Comparison of ENCODE assay signal across 14 cellular contexts in the genomic region with DNA sequence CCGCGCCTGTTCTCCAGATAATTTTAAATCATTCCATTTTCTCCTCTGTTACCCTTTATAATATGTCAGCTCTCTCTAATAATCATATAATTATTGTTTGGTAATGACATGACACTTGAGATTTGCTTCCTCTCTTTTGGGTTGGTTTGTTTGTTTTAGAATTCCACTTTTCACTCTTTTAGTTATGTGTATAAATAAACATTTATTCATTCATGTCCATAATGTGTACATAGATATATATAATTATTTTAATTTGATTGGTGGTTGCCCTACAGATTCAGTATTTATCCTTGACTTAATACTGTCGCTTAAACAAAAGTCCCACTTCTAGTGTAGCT.
DNase-seq lines count a peak whose midpoint lies in the region; ATAC-seq and TF ChIP-seq lines count a peak whose summit lies in the region.
"Had no signal": no experiment of that assay in that cellular context is flagged by ENCODE, and none has a peak within 500 bp of the region (broad histone marks: within the 10 kb centered on the region; RNA-seq: fewer than 3 reads in every experiment).

No MANE protein-coding gene starts in this region.

- H3K27ac Mint-ChIP-seq in natural killer cell = no peak overlapping the region
- no peak overlapping the region for H3K27ac Mint-ChIP-seq in natural killer cell treated with Interleukin-12 subunit alpha and Interleukin-12 subunit beta and Interleukin-15 and Interleukin-18, amount 100 ng/mL, for 72 hours
- H3K27ac Mint-ChIP-seq in naive thymus-derived CD8-positive, alpha-beta T cell = no peak overlapping the region
- H3K27ac Mint-ChIP-seq: naive B cell had no signal

- no peaks in the 10 kb centered on the region for H3K4me1 ChIP-seq in colonic mucosa
- H3K4me1 ChIP-seq: BLaER1 had no signal

- no peaks in the 10 kb centered on the region for H3K36me3 ChIP-seq in colonic mucosa
- H3K36me3 ChIP-seq: BLaER1 had no signal

- H3K27me3 ChIP-seq in colonic mucosa = peaks cover 30% of the 10 kb centered on the region
- H3K27me3 ChIP-seq: BLaER1 had no signal

- DNase-seq in natural killer cell (no peak), colonic mucosa (no peak), NCI-H2227 treated with DMSO at 0.1 percent for 48 hours (lab: John Stamatoyannopoulos, UW) (no peak), GM13977 (ENCODE audit: low spot score) (no peak)
- DNase-seq in natural killer cell treated with Interleukin-12 subunit alpha and Interleukin-12 subunit beta and Interleukin-15 and Interleukin-18, amount 100 ng/mL, for 72 hours (ENCODE audit: low spot score) = no peak
- DNase-seq in naive thymus-derived CD8-positive, alpha-beta T cell = no peak
- no peak for DNase-seq in activated naive CD4-positive, alpha-beta T cell treated with Interleukin-2 at 50 U/mL for 16 hours
- DNase-seq: effector CD8-positive, alpha-beta T cell; naive B cell; NCI-H1436; stimulated activated CD4-positive, alpha-beta T cell treated with anti-CD3 and anti-CD28 coated beads, Interleukin-2, amount 100 ng/mL, for 48 hours had no signal

- no peaks in the 10 kb centered on the region for H3K9me3 Mint-ChIP-seq in natural killer cell
- no peaks in the 10 kb centered on the region for H3K9me3 Mint-ChIP-seq in natural killer cell treated with Interleukin-12 subunit alpha and Interleukin-12 subunit beta and Interleukin-15 and Interleukin-18, amount 100 ng/mL, for 72 hours
- peaks cover 0 to 4% (median 0%) of the 10 kb centered on the region in 9 donors for H3K9me3 Mint-ChIP-seq in naive thymus-derived CD8-positive, alpha-beta T cell

- in situ Hi-C loops in GM13977 (cut with MboI; ENCODE audit: low pct_unique_long_range_greater_than_20kb, low sequenced_read_pairs, unreplicated experiment) = no loop called here

- no peaks in the 10 kb centered on the region for H3K9me3 ChIP-seq in colonic mucosa

- no peak overlapping the region for H3K27ac ChIP-seq in colonic mucosa
- H3K27ac ChIP-seq: BLaER1, HL-60 had no signal

- peaks cover 5% of the 10 kb centered on the region in 2 donors for H3K4me1 Mint-ChIP-seq in natural killer cell
- H3K4me1 Mint-ChIP-seq in natural killer cell treated with Interleukin-12 subunit alpha and Interleukin-12 subunit beta and Interleukin-15 and Interleukin-18, amount 100 ng/mL, for 72 hours (ENCODE audit: low read depth in 2 of 2) = peaks cover 0 to 3% of the 10 kb centered on the region in 2 donors
- peaks cover 0 to 8% (median 4%) of the 10 kb centered on the region in 4 donors for H3K4me1 Mint-ChIP-seq in naive thymus-derived CD8-positive, alpha-beta T cell

- H3K4me3 Mint-ChIP-seq in natural killer cell = peak overlapping the region; percentile 65
- H3K4me3 Mint-ChIP-seq in natural killer cell treated with Interleukin-12 subunit alpha and Interleukin-12 subunit beta and Interleukin-15 and Interleukin-18, amount 100 ng/mL, for 72 hours = no peak overlapping the region
- H3K4me3 Mint-ChIP-seq in naive thymus-derived CD8-positive, alpha-beta T cell = peak overlapping the region in 8 of 10 donors; percentile 28 to 76 (median 62)

- POLR2A ChIA-PET in naive thymus-derived CD8-positive, alpha-beta T cell (lab: Charles Lee) = no interaction called here

- TF ChIP-seq CTCF in natural killer cell (IDR thresholded peaks at IDR 0.05) (no peak), colonic mucosa (IDR thresholded peaks at IDR 0.05) (no peak), GM13977 (IDR thresholded peaks at IDR 0.05; ENCODE audit: extremely low read depth, insufficient read depth, missing control alignments) (no peak)

- H3K9ac ChIP-seq in colonic mucosa (ENCODE audit: low read depth in 2 of 2, low read length in 2 of 2) = no peak overlapping the region
- H3K9ac ChIP-seq: BLaER1 had no signal

- ATAC-seq in natural killer cell = no peak
- ATAC-seq in natural killer cell treated with Interleukin-12 subunit alpha and Interleukin-12 subunit beta and Interleukin-15 and Interleukin-18, amount 100 ng/mL, for 72 hours = no peak
- ATAC-seq in naive thymus-derived CD8-positive, alpha-beta T cell = no peak
- ATAC-seq in GM18868 (IDR thresholded peaks at IDR 0.05; ENCODE audit: unreplicated experiment) = no peak

- intact Hi-C loops in natural killer cell (cut with micrococcal nuclease) = no loop called here
- intact Hi-C loops in colonic mucosa (cut with DNase I) = no loop called here

- peaks cover 9% of the 10 kb centered on the region for H3K36me3 Mint-ChIP-seq in natural killer cell
- no peaks in the 10 kb centered on the region for H3K36me3 Mint-ChIP-seq in natural killer cell treated with Interleukin-12 subunit alpha and Interleukin-12 subunit beta and Interleukin-15 and Interleukin-18, amount 100 ng/mL, for 72 hours
- peaks cover 0 to 4% (median 0%) of the 10 kb centered on the region in 3 donors for H3K36me3 Mint-ChIP-seq in naive thymus-derived CD8-positive, alpha-beta T cell
- H3K36me3 Mint-ChIP-seq: naive B cell had no signal

- H3K4me3 ChIP-seq in colonic mucosa = peak overlapping the region; percentile 29
- H3K4me3 ChIP-seq: BLaER1 had no signal

- peaks cover 34 to 50% of the 10 kb centered on the region in 2 donors for H3K27me3 Mint-ChIP-seq in natural killer cell (ENCODE audit: low read depth in 2 of 2)
- H3K27me3 Mint-ChIP-seq in natural killer cell treated with Interleukin-12 subunit alpha and Interleukin-12 subunit beta and Interleukin-15 and Interleukin-18, amount 100 ng/mL, for 72 hours = peaks cover 34 to 57% of the 10 kb centered on the region in 2 donors
- H3K27me3 Mint-ChIP-seq in naive thymus-derived CD8-positive, alpha-beta T cell = peaks cover 26 to 70% (median 48%) of the 10 kb centered on the region in 5 donors
